In genomic region chr6:27633221-27633688, GRCh38 we compare ENCODE assay signal across 2 cellular contexts.
TF ChIP-seq lines count a peak whose summit lies in the region.

No MANE protein-coding gene starts in this region.

TF ChIP-seq in HEK293, 187 proteins besides CTCF, POLR2A, EP300 and RAD21 (continued from another document and continues in another):
- TF ChIP-seq ZSCAN5A (tag by site-specific recombination; IDR thresholded peaks at IDR 0.05), result peak; percentile 52; the same call in 1 of the 2 replicates
- TF ChIP-seq ZNF501 (tag by site-specific recombination; IDR thresholded peaks at IDR 0.05), result 0 out of 2 replicates have a peak, but pooled peaks have one; percentile 42
- TF ChIP-seq KLF16 (tag by site-specific recombination; IDR thresholded peaks at IDR 0.05), result peak; percentile 56; the same call in 1 of the 2 replicates
- TF ChIP-seq SCRT2 (tag by site-specific recombination; IDR thresholded peaks at IDR 0.05), result 0 out of 2 replicates have a peak, but pooled peaks have one; percentile 20
- TF ChIP-seq SP2 (tag by site-specific recombination; IDR thresholded peaks at IDR 0.05), result peak; percentile 22; the same call in 1 of the 2 replicates
- TF ChIP-seq ZNF266 (tag by site-specific recombination; IDR thresholded peaks at IDR 0.05; ENCODE audit: low read depth), result peak; percentile 100
- peak; percentile 51 for TF ChIP-seq ZNF398 (tag by site-specific recombination; IDR thresholded peaks at IDR 0.05)
- TF ChIP-seq ZNF362 (tag by site-specific recombination; IDR thresholded peaks at IDR 0.05), result peak; percentile 18; the same call in 1 of the 2 replicates
- peak; percentile 77 for TF ChIP-seq ZNF18 (tag by site-specific recombination; IDR thresholded peaks at IDR 0.05)
- TF ChIP-seq ZNF639 (tag by site-specific recombination; IDR thresholded peaks at IDR 0.05), result peak; percentile 86
- peak; percentile 85 for TF ChIP-seq ZBTB17 (tag by site-specific recombination; IDR thresholded peaks at IDR 0.05)

TF ChIP-seq in K562, 482 proteins besides CTCF, POLR2A, EP300 and RAD21 (continued from another document and continues in another):
- peak; percentile 56 for TF ChIP-seq ZNF592 (IDR thresholded peaks at IDR 0.05)
- TF ChIP-seq SMARCE1 (IDR thresholded peaks at IDR 0.05), result peak; percentile 95
- TF ChIP-seq DACH1 (IDR thresholded peaks at IDR 0.05; ENCODE audit: partially characterized antibody), result peak; percentile 91
- TF ChIP-seq CBFA2T3 (IDR thresholded peaks at IDR 0.05), result peak; percentile 96
- TF ChIP-seq ZMIZ1 (IDR thresholded peaks at IDR 0.05; ENCODE audit: low read depth in 2 of 2, low read length in 2 of 2), result peak in 1 of 2 experiments; percentile 71; a peak in 1 of 4 replicates
- peak; percentile 45; the same call in 1 of the 2 replicates for TF ChIP-seq EP400 (IDR thresholded peaks at IDR 0.05)
- peak; percentile 59 for TF ChIP-seq CEBPB (tag; IDR thresholded peaks at IDR 0.05)
- peak; percentile 67; the same call in 1 of the 2 replicates for TF ChIP-seq POLR2AphosphoS5 (IDR thresholded peaks at IDR 0.05; ENCODE audit: control insufficient read depth, insufficient read depth, low read depth, low read length)
- TF ChIP-seq SOX6 (IDR thresholded peaks at IDR 0.05), result peak; percentile 87
- peak in 1 of 2 experiments; percentile 96; a peak in 2 of 4 replicates for TF ChIP-seq ZNF318 (IDR thresholded peaks at IDR 0.05; ENCODE audit: borderline replicate concordance in 1 of 2, low read depth in 1 of 2)
- peak; percentile 99 for TF ChIP-seq TFAP4 (CRISPR knock-in tag; IDR thresholded peaks at IDR 0.05; ENCODE audit: borderline replicate concordance)
- TF ChIP-seq PKNOX1 (IDR thresholded peaks at IDR 0.05), result peak; percentile 72
- TF ChIP-seq PHF21A (IDR thresholded peaks at IDR 0.05; ENCODE audit: borderline replicate concordance, low read depth), result peak; percentile 44; the same call in 1 of the 2 replicates
- peak in 1 of 2 experiments; percentile 65; a peak in 1 of 4 replicates for TF ChIP-seq MLLT1 (IDR thresholded peaks at IDR 0.05)
- 0 out of 2 replicates have a peak, but pooled peaks have one; percentile 57 for TF ChIP-seq ZNF354B (CRISPR knock-in tag; IDR thresholded peaks at IDR 0.05)
- peak; percentile 50; the same call in 1 of the 2 replicates for TF ChIP-seq AFF4 (CRISPR knock-in tag; IDR thresholded peaks at IDR 0.05)
- TF ChIP-seq LEF1 (IDR thresholded peaks at IDR 0.05), result peak; percentile 80
- peak; percentile 83 for TF ChIP-seq TAL1 (IDR thresholded peaks at IDR 0.05)
